Comparison of ENCODE assay signal across 8 cellular contexts in the genomic region with DNA sequence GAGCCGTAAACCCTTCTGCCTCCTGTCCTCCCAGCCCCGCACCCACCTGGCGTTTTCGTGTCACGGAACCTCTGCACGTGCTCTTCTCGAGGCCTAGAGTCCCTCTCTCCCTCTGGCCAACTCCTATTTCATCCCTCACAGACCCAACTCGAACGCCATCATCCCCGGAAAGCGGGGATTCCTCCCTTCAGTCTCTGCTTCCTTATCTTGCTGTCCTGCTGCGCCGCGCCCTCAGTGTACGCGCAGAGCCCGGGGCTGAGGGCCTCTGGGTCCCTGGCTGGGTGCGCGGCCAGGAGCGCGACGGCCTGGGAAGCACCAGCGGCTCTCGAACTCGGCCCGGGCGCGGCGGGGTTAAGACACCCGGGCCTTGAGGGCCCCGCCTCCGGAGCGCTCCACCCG. TPM values are rescaled to one million over a fixed set of nuclear protein-coding genes. Genes with fewer than 3 reads are reported as not detected.
DNase-seq lines count a peak whose midpoint lies in the region; TF ChIP-seq lines count a peak whose summit lies in the region.

No MANE protein-coding gene starts in this region.

- H3K4me3 ChIP-seq in SJCRH30 (peak overlapping the region; percentile 74), mammary epithelial cell (replicated peaks in 1 of 3; ENCODE audit: insufficient read depth in 1 of 3, low read depth in 2 of 3, low read length in 3 of 3) (peak overlapping the region; percentile 46 to 72 (median 58))

- H3K36me3 ChIP-seq in SJCRH30, result no peaks in the 10 kb centered on the region
- H3K36me3 ChIP-seq in mammary epithelial cell (ENCODE audit: insufficient read depth, low read length), result peaks cover 4% of the 10 kb centered on the region

- H3K36me3 Mint-ChIP-seq in activated naive CD4-positive, alpha-beta T cell treated with anti-CD3 and anti-CD28 coated beads for 36 hours (ENCODE audit: low read depth), result peaks cover 44% of the 10 kb centered on the region
- H3K36me3 Mint-ChIP-seq in H9 (ENCODE audit: insufficient read depth in 1 of 3, low read depth in 3 of 3), result peaks cover 4 to 27% (median 24%) of the 10 kb centered on the region in 3 experiments; a peak in 6 of 7 replicates

- CTCF ChIA-PET in activated naive CD4-positive, alpha-beta T cell treated with anti-CD3 and anti-CD28 coated beads for 36 hours (lab: Charles Lee), result interaction anchor here (0.7 to 3.2 kb wide), 13 partner anchors 15 to 701 kb away, joined by 3 to 17 read pairs (median 4); partner anchors contain the start of genes ANAPC15, FCHSD2 and STARD10
- CTCF ChIA-PET in mammary epithelial cell (lab: Charles Lee; ENCODE audit: low non-redundant PET), result no interaction called here

- H3K27me3 Mint-ChIP-seq in activated naive CD4-positive, alpha-beta T cell treated with anti-CD3 and anti-CD28 coated beads for 36 hours (ENCODE audit: low read depth), result no peaks in the 10 kb centered on the region
- peaks cover 7% of the 10 kb centered on the region for H3K27me3 Mint-ChIP-seq in H9 (ENCODE audit: low read depth)

- H2AK5ac ChIP-seq in H9 (ENCODE audit: insufficient read length, low read length), result no peak overlapping the region

- no TSS peak for BruUV-seq in mammary epithelial cell (replicated peaks; lab: Mats Ljungman, UMichigan)

- H3K4me3 Mint-ChIP-seq in activated naive CD4-positive, alpha-beta T cell treated with anti-CD3 and anti-CD28 coated beads for 36 hours, result peak overlapping the region; percentile 99
- H3K4me3 Mint-ChIP-seq in H9, result peak overlapping the region; percentile 86 to 91

- H4K5ac ChIP-seq in H9 (ENCODE audit: insufficient read length, low read depth, low read length), result no peak overlapping the region

- H3K4me2 ChIP-seq in H9 (ENCODE audit: insufficient read depth, insufficient read length, low read length), result peak overlapping the region; percentile 52
- H3K4me2 ChIP-seq in mammary epithelial cell (ENCODE audit: insufficient read depth, low read depth, low read length), result peak overlapping the region; percentile 92

- in situ Hi-C loops in mammary epithelial cell (cut with MboI; ENCODE audit: low sequenced_read_pairs in 2 of 2), result no loop called here

- intact Hi-C loops in activated naive CD4-positive, alpha-beta T cell treated with anti-CD3 and anti-CD28 coated beads for 36 hours (cut with micrococcal nuclease), result loop anchor here (1.0 to 10.0 kb wide), 9 partner anchors 9 to 729 kb away; partner anchors contain the start of genes FCHSD2, LRRC51, NUMA1 and STARD10
- intact Hi-C loops in mammary epithelial cell (cut with micrococcal nuclease), result loop anchor here (1.0 to 10.0 kb wide), 4 partner anchors 20 to 364 kb away; no protein-coding TSS in a partner anchor

- H3K27ac ChIP-seq in H9 (ENCODE audit: insufficient read length, low read depth, low read length) (no peak overlapping the region), SJCRH30 (peak overlapping the region; percentile 92), mammary epithelial cell (ENCODE audit: insufficient read depth, low read depth, low read length) (peak overlapping the region; percentile 88), layer of hippocampus (ENCODE audit: low read depth, low read length) (peak overlapping the region; percentile 99)

- H3T11ph ChIP-seq in H9 (ENCODE audit: low read length), result no peak overlapping the region

- H3K9me3 ChIP-seq in H9 (ENCODE audit: control insufficient read depth, low read depth, low read length), result no peaks in the 10 kb centered on the region
- H3K9me3 ChIP-seq in SJCRH30 (replicated peaks), result no peaks in the 10 kb centered on the region
- no peaks in the 10 kb centered on the region for H3K9me3 ChIP-seq in mammary epithelial cell (replicated peaks; ENCODE audit: insufficient read depth, low read length)

- peak; percentile 79 for DNase-seq in activated naive CD4-positive, alpha-beta T cell treated with anti-CD3 and anti-CD28 coated beads for 36 hours
- DNase-seq in activated naive CD4-positive, alpha-beta T cell treated with Interleukin-2 at 50 U/mL for 16 hours, result no peak
- DNase-seq in H9 (peak; percentile 75), LHCN-M2 (ENCODE audit: low read depth) (peak; percentile 73), SJCRH30 (peak; percentile 80 to 83), mammary epithelial cell (peak; percentile 85)
- DNase-seq in stimulated activated CD4-positive, alpha-beta T cell treated with anti-CD3 and anti-CD28 coated beads, Interleukin-2, amount 100 ng/mL, for 4 hours (ENCODE audit: low read depth), result peak; percentile 71

- TF ChIP-seq CTCF in H9 (conservative IDR thresholded peaks at IDR 0.05), result no peak
- TF ChIP-seq CTCF in mammary epithelial cell (conservative IDR thresholded peaks at IDR 0.05 in 1 of 2, IDR thresholded peaks at IDR 0.05 in 1 of 2; ENCODE audit: extremely low read depth in 1 of 2, insufficient read depth in 1 of 2, low read depth in 1 of 2, low read length in 2 of 2), result no peak

- H2BK12ac ChIP-seq in H9 (ENCODE audit: insufficient read length, low read depth, low read length), result no peak overlapping the region

- no peaks in the 10 kb centered on the region for H4K20me1 ChIP-seq in H9 (ENCODE audit: control insufficient read depth, insufficient read depth, insufficient read length)
- no peaks in the 10 kb centered on the region for H4K20me1 ChIP-seq in mammary epithelial cell (ENCODE audit: insufficient read depth, low read length)

- H4K8ac ChIP-seq in H9 (replicated peaks; ENCODE audit: insufficient read length, low read depth, low read length), result no peak overlapping the region

- dilution Hi-C loops in mammary epithelial cell (cut with HindIII; ENCODE audit: low sequenced_read_pairs), result loop anchor here (5.0 kb wide), 3 partner anchors 61 to 156 kb away; partner anchors contain the start of gene ARAP1

- H2BK15ac ChIP-seq in H9 (ENCODE audit: low read depth, low read length), result no peak overlapping the region

- H3K18ac ChIP-seq in H9 (ENCODE audit: insufficient read length, low read depth, low read length), result no peak overlapping the region

- peaks cover 34% of the 10 kb centered on the region for H3K4me1 Mint-ChIP-seq in activated naive CD4-positive, alpha-beta T cell treated with anti-CD3 and anti-CD28 coated beads for 36 hours (ENCODE audit: low read depth)
- peaks cover 24 to 27% of the 10 kb centered on the region in 2 experiments for H3K4me1 Mint-ChIP-seq in H9

- H2BK20ac ChIP-seq in H9 (ENCODE audit: low read depth, low read length, poor library complexity, severe bottlenecking), result no peak overlapping the region

- H3K27me3 ChIP-seq in H9 (ENCODE audit: insufficient read depth, low read length), result no peaks in the 10 kb centered on the region
- no peaks in the 10 kb centered on the region for H3K27me3 ChIP-seq in SJCRH30
- H3K27me3 ChIP-seq in mammary epithelial cell (ENCODE audit: insufficient read depth, low read length), result no peaks in the 10 kb centered on the region
- H3K27me3 ChIP-seq in layer of hippocampus (ENCODE audit: control insufficient read depth, insufficient read depth, low read length), result no peaks in the 10 kb centered on the region

- peaks cover 5% of the 10 kb centered on the region; the same call in 1 of the 2 replicates for H3K4me1 ChIP-seq in H9 (ENCODE audit: insufficient read depth, low read length)
- peaks cover 17% of the 10 kb centered on the region for H3K4me1 ChIP-seq in SJCRH30
- H3K4me1 ChIP-seq in mammary epithelial cell (ENCODE audit: insufficient read depth, low read length), result peaks cover 22% of the 10 kb centered on the region

- no CpG with 5 or more reads among the region's 34 CpGs for WGBS in H9 (ENCODE audit: extremely low coverage, insufficient read length, low lambda C conversion rate)
- 5% methylated on average over 4 of the region's 34 CpGs for WGBS in mammary epithelial cell (ENCODE audit: low coverage, missing lambda C conversion rate)

- H2BK5ac ChIP-seq in H9 (ENCODE audit: insufficient read length, low read length), result no peak overlapping the region

- H4K91ac ChIP-seq in H9 (ENCODE audit: insufficient read length, low read depth, low read length), result no peak overlapping the region

- no peak overlapping the region for H3K56ac ChIP-seq in H9 (ENCODE audit: insufficient read length, low read depth, low read length)

- H3K23ac ChIP-seq in H9 (ENCODE audit: insufficient read length, low read depth, low read length), result no peak overlapping the region

- H3K9ac ChIP-seq in H9 (ENCODE audit: extremely low read depth, insufficient read length, low read length) (no peak overlapping the region), mammary epithelial cell (ENCODE audit: insufficient read depth, low read length) (peak overlapping the region; percentile 86)

- H3K14ac ChIP-seq in H9 (ENCODE audit: insufficient read depth, low read length), result peak overlapping the region; percentile 97; the same call in 1 of the 2 replicates

- no peak overlapping the region for H2BK120ac ChIP-seq in H9 (ENCODE audit: low read depth, low read length, poor library complexity, severe bottlenecking)

- H3K79me1 ChIP-seq in H9 (ENCODE audit: insufficient read depth, low read depth, low read length, poor library complexity, severe bottlenecking), result no peaks in the 10 kb centered on the region

- H3K79me2 ChIP-seq in H9 (ENCODE audit: insufficient read depth, low read length) (no peaks in the 10 kb centered on the region), mammary epithelial cell (ENCODE audit: insufficient read depth, low read length) (peaks cover 28% of the 10 kb centered on the region)

- H2AFZ ChIP-seq in H9 (ENCODE audit: low read length) (no peak overlapping the region), mammary epithelial cell (ENCODE audit: low read depth, low read length) (peak overlapping the region; percentile 91)

- H3K23me2 ChIP-seq in H9 (ENCODE audit: insufficient read length, low read depth, low read length, poor library complexity, severe bottlenecking), result peaks cover 17% of the 10 kb centered on the region

- H3K4ac ChIP-seq in H9 (ENCODE audit: low read depth, low read length), result no peak overlapping the region

- no peaks in the 10 kb centered on the region for H3K9me3 Mint-ChIP-seq in activated naive CD4-positive, alpha-beta T cell treated with anti-CD3 and anti-CD28 coated beads for 36 hours
- no peaks in the 10 kb centered on the region; a peak in 1 of 5 replicates for H3K9me3 Mint-ChIP-seq in H9

- peak overlapping the region; percentile 96 for H3K27ac Mint-ChIP-seq in activated naive CD4-positive, alpha-beta T cell treated with anti-CD3 and anti-CD28 coated beads for 36 hours
- H3K27ac Mint-ChIP-seq in H9, result peak overlapping the region; percentile 7 to 95 (median 86); a peak in 5 of 7 replicates

RNA-seq across cellular contexts. Expression of gene ATG16L2, which starts 0.5 kb away (rescaled TPM):
- total RNA-seq in activated naive CD4-positive, alpha-beta T cell treated with anti-CD3 and anti-CD28 coated beads for 36 hours, result 100 to 1,000 TPM; 105 to 114 TPM
- total RNA-seq in H9 (2021) (17.3 and 18.2 TPM in 2 replicates), LHCN-M2 (2014; rRNA removed) (8.0 and 9.8 TPM in 2 replicates), mammary epithelial cell (10 to 100 TPM in 1 of 2 donors, 1 to 10 TPM in 1; 3.3 to 23.0 TPM)
- 3.0 TPM for polyA plus RNA-seq in LHCN-M2 (2012)
- 2.9 and 6.8 TPM in 2 replicates for total RNA-seq in SJCRH30 (2014; rRNA removed; shearing (Covaris generic))
- polyA plus RNA-seq in mammary epithelial cell, result 10.9 TPM
- 2.4 TPM for polyA minus RNA-seq in mammary epithelial cell

RNA-seq across cellular contexts. Expression of gene STARD10, which starts 19.9 kb away (rescaled TPM):
- 10 to 100 TPM; 11.9 to 12.0 TPM for total RNA-seq in activated naive CD4-positive, alpha-beta T cell treated with anti-CD3 and anti-CD28 coated beads for 36 hours
- total RNA-seq in H9 (2021), result 24.4 and 24.7 TPM in 2 replicates
- 3.2 and 7.4 TPM in 2 replicates for total RNA-seq in LHCN-M2 (2014; rRNA removed)
- 7.9 TPM for polyA plus RNA-seq in LHCN-M2 (2012)
- total RNA-seq in SJCRH30 (2014; rRNA removed; shearing (Covaris generic)), result 6.0 and 10.3 TPM in 2 replicates
- total RNA-seq in mammary epithelial cell, result 10 to 100 TPM; 32.8 to 63.0 TPM
- 73.7 TPM for polyA plus RNA-seq in mammary epithelial cell
- 67.3 TPM for polyA minus RNA-seq in mammary epithelial cell
